In genomic region chr11:6469599-6469998, GRCh38 we compare ENCODE assay signal across 2 cellular contexts.
TF ChIP-seq lines count a peak whose summit lies in the region.

No MANE protein-coding gene starts in this region.

TF ChIP-seq in GM23338, 12 proteins besides CTCF, POLR2A, EP300 and RAD21:
- TF ChIP-seq REST (IDR thresholded peaks at IDR 0.05; ENCODE audit: unreplicated experiment) (no peak), ZNF114 (CRISPR knock-in tag; IDR thresholded peaks at IDR 0.05) (no peak), JUNB (IDR thresholded peaks at IDR 0.05; ENCODE audit: unreplicated experiment) (no peak), ZNF331 (CRISPR knock-in tag; IDR thresholded peaks at IDR 0.05; ENCODE audit: low read depth) (no peak), CREB1 (CRISPR knock-in tag; IDR thresholded peaks at IDR 0.05; ENCODE audit: low read depth) (no peak), POLR2AphosphoS5 (IDR thresholded peaks at IDR 0.05; ENCODE audit: low read depth) (no peak), ZNF462 (CRISPR knock-in tag; IDR thresholded peaks at IDR 0.05) (no peak), ETS1 (IDR thresholded peaks at IDR 0.05) (no peak)

TF ChIP-seq in SK-N-SH, 30 proteins besides CTCF, POLR2A, EP300 and RAD21:
- TF ChIP-seq IRF3 (IDR thresholded peaks at IDR 0.05; ENCODE audit: low read depth, low read length) (no peak), TCF12 (IDR thresholded peaks at IDR 0.05) (no peak), SMC3 (IDR thresholded peaks at IDR 0.05; ENCODE audit: low read depth, low read length) (no peak), FOXJ3 (CRISPR knock-in tag; IDR thresholded peaks at IDR 0.05) (no peak), EZH2phosphoT487 (IDR thresholded peaks at IDR 0.05; ENCODE audit: borderline replicate concordance, low read depth) (no peak), JUND (IDR thresholded peaks at IDR 0.05) (no peak), REST (IDR thresholded peaks at IDR 0.05; ENCODE audit: low read depth, low read length) (no peak), USF1 (IDR thresholded peaks at IDR 0.05; ENCODE audit: borderline replicate concordance, low read depth) (no peak), NFIC (IDR thresholded peaks at IDR 0.05; ENCODE audit: borderline replicate concordance) (no peak), FOXM1 (IDR thresholded peaks at IDR 0.05; ENCODE audit: low read depth) (no peak), GATA2 (CRISPR knock-in tag; IDR thresholded peaks at IDR 0.05) (no peak), SIN3A (IDR thresholded peaks at IDR 0.05; ENCODE audit: borderline replicate concordance, low read depth, low read length) (no peak), POLR2AphosphoS5 (IDR thresholded peaks at IDR 0.05; ENCODE audit: low read depth, low read length) (no peak), ELF1 (IDR thresholded peaks at IDR 0.05) (no peak), FOSL2 (IDR thresholded peaks at IDR 0.05; ENCODE audit: borderline replicate concordance, low read depth) (no peak), USF2 (IDR thresholded peaks at IDR 0.05; ENCODE audit: borderline replicate concordance, low read depth, low read length) (no peak), ZBTB33 (IDR thresholded peaks at IDR 0.05; ENCODE audit: borderline replicate concordance, low read depth) (no peak), CHD2 (IDR thresholded peaks at IDR 0.05; ENCODE audit: low read length, partially characterized antibody) (no peak), TAF1 (IDR thresholded peaks at IDR 0.05; ENCODE audit: borderline replicate concordance, low read depth, low read length) (no peak)
